In genomic region chr4:150683775-150684350, GRCh38 we compare ENCODE assay signal across 20 cellular contexts.
"Had no signal": no experiment of that assay in that cellular context is flagged by ENCODE, and none has a peak within 500 bp of the region (broad histone marks: within the 10 kb centered on the region; RNA-seq: fewer than 3 reads in every experiment).

No MANE protein-coding gene starts in this region.

- H3K36me3 Mint-ChIP-seq: natural killer cell had no signal

- H3K27me3 Mint-ChIP-seq: activated naive CD8-positive, alpha-beta T cell treated with anti-CD3 and anti-CD28 coated beads, Interleukin-2, amount 10 ng/mL, durations not matched to agents 7 days and 5 days; brain; effector memory CD8-positive, alpha-beta T cell; memory B cell had no signal

- H2AFZ ChIP-seq: hepatocyte had no signal

- H3K9me3 Mint-ChIP-seq: effector memory CD8-positive, alpha-beta T cell; memory B cell; natural killer cell had no signal

- DNase-seq: activated CD4-positive, alpha-beta T cell treated with anti-CD3 and anti-CD28 coated beads for 1 hour; activated CD4-positive, alpha-beta T cell treated with anti-CD3 and anti-CD28 coated beads, Interleukin-2, amount 50 U/mL, for 4 hours; activated naive CD4-positive, alpha-beta T cell; activated naive CD8-positive, alpha-beta T cell treated with anti-CD3 and anti-CD28 coated beads, Interleukin-2, amount 10 ng/mL, durations not matched to agents 7 days and 5 days; activated T-cell treated with anti-CD3 and anti-CD28 coated beads for 4 hours; dermis blood vessel endothelial cell; effector memory CD8-positive, alpha-beta T cell; islet precursor cell; left lung; natural killer cell; right cardiac atrium; small intestine; stimulated activated CD4-positive, alpha-beta T cell treated with anti-CD3 and anti-CD28 coated beads, Interleukin-4, amount 100 ng/mL, for 24 hours; stimulated activated naive CD8-positive, alpha-beta T cell treated with anti-CD3 and anti-CD28 coated beads, Interleukin-15, Interleukin-2, amounts not matched to agents 100 U/mL and 50 U/mL, for 24 hours; T-helper 1 cell; trophoblast cell had no signal

- H3K9me3 ChIP-seq: prostate gland had no signal

- H3K4me1 Mint-ChIP-seq: activated naive CD8-positive, alpha-beta T cell treated with anti-CD3 and anti-CD28 coated beads, Interleukin-2, amount 10 ng/mL, durations not matched to agents 7 days and 5 days had no signal

- H3K4me3 ChIP-seq: hepatocyte, left lung, prostate gland had no signal

- H3K4me3 Mint-ChIP-seq: activated naive CD8-positive, alpha-beta T cell treated with anti-CD3 and anti-CD28 coated beads, Interleukin-2, amount 10 ng/mL, durations not matched to agents 7 days and 5 days; brain; effector memory CD8-positive, alpha-beta T cell; memory B cell; natural killer cell had no signal

- H3K27ac Mint-ChIP-seq: activated naive CD8-positive, alpha-beta T cell treated with anti-CD3 and anti-CD28 coated beads, Interleukin-2, amount 10 ng/mL, durations not matched to agents 7 days and 5 days; effector memory CD8-positive, alpha-beta T cell; memory B cell had no signal

- H3K27me3 ChIP-seq: hepatocyte, left lung had no signal

- H3K4me1 ChIP-seq: left lung, prostate gland had no signal

- H3K36me3 ChIP-seq: left lung, prostate gland had no signal
